Comparison of ENCODE assay signal across 11 cellular contexts in the genomic region with DNA sequence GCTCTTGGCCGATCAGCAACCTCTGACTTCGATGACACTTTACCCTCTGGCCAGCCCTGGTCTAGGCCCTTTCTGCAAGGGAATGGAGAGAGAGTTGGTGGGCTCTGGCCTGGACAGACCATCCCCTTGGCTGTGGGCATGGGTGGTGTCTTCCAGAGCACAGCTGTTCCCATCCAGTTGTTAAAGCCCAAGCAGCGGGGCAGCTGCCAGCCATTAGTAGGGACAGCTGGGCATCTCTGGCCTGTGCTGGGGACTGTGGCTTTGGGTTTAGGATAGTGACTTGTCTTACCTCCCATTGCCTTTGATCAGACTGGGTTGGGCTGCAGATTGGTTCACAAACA. TPM values are rescaled to one million over a fixed set of nuclear protein-coding genes. Genes with fewer than 3 reads are reported as not detected.
DNase-seq lines count a peak whose midpoint lies in the region; ATAC-seq, FAIRE-seq and TF ChIP-seq lines count a peak whose summit lies in the region.
"Had no signal": no experiment of that assay in that cellular context is flagged by ENCODE, and none has a peak within 500 bp of the region (broad histone marks: within the 10 kb centered on the region; RNA-seq: fewer than 3 reads in every experiment).

No MANE protein-coding gene starts in this region.

- peaks cover 74% of the 10 kb centered on the region for H3K4me1 Mint-ChIP-seq in activated T-cell treated with anti-CD3 and anti-CD28 coated beads, Interleukin-2, amount 50 U/mL, for 4 hours (ENCODE audit: low read depth)
- H3K4me1 Mint-ChIP-seq in activated CD4-positive, alpha-beta memory T cell treated with anti-CD3 and anti-CD28 coated beads for 36 hours (ENCODE audit: low read depth) = peaks cover 56% of the 10 kb centered on the region

- H3K27ac Mint-ChIP-seq in activated CD4-positive, alpha-beta memory T cell treated with anti-CD3 and anti-CD28 coated beads for 36 hours = peak overlapping the region; percentile 97

- CTCF ChIA-PET in activated CD4-positive, alpha-beta memory T cell treated with anti-CD3 and anti-CD28 coated beads for 36 hours (lab: Charles Lee) = interaction anchor here (3.0 kb wide), 1 partner anchor 21 kb away, joined by 15 read pairs; the partner anchor contains the start of gene AP5S1

- no peak overlapping the region for H3K4me3 ChIP-seq in kidney (ENCODE audit: low read length in 2 of 2)
- H3K4me3 ChIP-seq: left ventricle myocardium inferior, PC-9 had no signal

- H3K27ac ChIP-seq in kidney (ENCODE audit: low read depth in 2 of 2, low read length in 2 of 2) (no peak overlapping the region), substantia nigra (ENCODE audit: low read depth, low read length, poor library complexity, severe bottlenecking) (peak overlapping the region; percentile 64)
- H3K27ac ChIP-seq: left ventricle myocardium inferior, PC-9 had no signal

- H3K36me3 Mint-ChIP-seq in activated T-cell treated with anti-CD3 and anti-CD28 coated beads, Interleukin-2, amount 50 U/mL, for 4 hours (ENCODE audit: insufficient read depth) = peaks cover 24% of the 10 kb centered on the region
- H3K36me3 Mint-ChIP-seq in activated CD4-positive, alpha-beta memory T cell treated with anti-CD3 and anti-CD28 coated beads for 36 hours = peaks cover 60% of the 10 kb centered on the region

- intact Hi-C loops in activated CD4-positive, alpha-beta memory T cell treated with anti-CD3 and anti-CD28 coated beads for 36 hours (cut with micrococcal nuclease) = loop anchor here (5.0 kb wide), 2 partner anchors 88 to 108 kb away; partner anchors contain the start of gene PANK2
- intact Hi-C loops in kidney (cut with DNase I) = no loop called here

- no peaks in the 10 kb centered on the region for H3K9me3 ChIP-seq in kidney (ENCODE audit: control insufficient read depth in 1 of 2, low read length in 2 of 2)
- H3K9me3 ChIP-seq: left ventricle myocardium inferior had no signal

- peaks cover 0 to 8% of the 10 kb centered on the region in 2 donors for H3K36me3 ChIP-seq in kidney (ENCODE audit: control insufficient read depth in 1 of 2, insufficient read depth in 2 of 2, low read length in 2 of 2)

- H3K4me1 ChIP-seq in kidney (ENCODE audit: control insufficient read depth in 1 of 2, insufficient read depth in 1 of 2, low read depth in 1 of 2, low read length in 2 of 2) = peaks cover 0 to 16% of the 10 kb centered on the region in 2 donors

- no peak for ATAC-seq in activated T-cell treated with anti-CD3 and anti-CD28 coated beads, Interleukin-2, amount 50 U/mL, for 4 hours
- no peak for ATAC-seq in HG02840 (IDR thresholded peaks at IDR 0.05; ENCODE audit: low FRiP score, unreplicated experiment)

- POLR2A ChIA-PET in activated CD4-positive, alpha-beta memory T cell treated with anti-CD3 and anti-CD28 coated beads for 36 hours (lab: Charles Lee) = interaction anchor here (1.0 kb wide), 1 partner anchor 12 kb away, joined by 3 read pairs; no protein-coding TSS in a partner anchor

- H3K9ac ChIP-seq in kidney (ENCODE audit: low read length in 2 of 2) = no peak overlapping the region

- TF ChIP-seq CTCF in kidney (IDR thresholded peaks at IDR 0.05; ENCODE audit: borderline replicate concordance, extremely low read depth, insufficient read depth) (no peak), GM20000 (IDR thresholded peaks at IDR 0.05; ENCODE audit: extremely low read depth, missing control alignments) (no peak)

- H3K4me3 Mint-ChIP-seq in activated T-cell treated with anti-CD3 and anti-CD28 coated beads, Interleukin-2, amount 50 U/mL, for 4 hours = peak overlapping the region; percentile 90
- H3K4me3 Mint-ChIP-seq in activated CD4-positive, alpha-beta memory T cell treated with anti-CD3 and anti-CD28 coated beads for 36 hours = peak overlapping the region; percentile 95
- H3K4me3 Mint-ChIP-seq: CD14-positive monocyte had no signal

- DNase-seq in activated T-cell treated with anti-CD3 and anti-CD28 coated beads, Interleukin-2, amount 50 U/mL, for 4 hours = no peak
- no peak for DNase-seq in activated T-cell treated with anti-CD3 and anti-CD28 coated beads, Interleukin-2, amount 50 U/mL, for 1 hour
- DNase-seq in activated CD4-positive, alpha-beta memory T cell treated with anti-CD3 and anti-CD28 coated beads for 36 hours = no peak
- DNase-seq in kidney = peak; percentile 29
- DNase-seq in substantia nigra (lab: John Stamatoyannopoulos, UW) = peak in 1 of 49 donors; percentile 20
- DNase-seq in GM20000 (ENCODE audit: low spot score) = no peak
- DNase-seq in hypothalamus (lab: John Stamatoyannopoulos, UW) = no peak
- DNase-seq: left ventricle myocardium inferior, PC-9 had no signal

- no peak for FAIRE-seq in kidney (lab: Jason Lieb, UNC)

- no peaks in the 10 kb centered on the region for H3K27me3 Mint-ChIP-seq in activated T-cell treated with anti-CD3 and anti-CD28 coated beads, Interleukin-2, amount 50 U/mL, for 4 hours (ENCODE audit: low read depth)
- H3K27me3 Mint-ChIP-seq in activated CD4-positive, alpha-beta memory T cell treated with anti-CD3 and anti-CD28 coated beads for 36 hours = no peaks in the 10 kb centered on the region

- no peaks in the 10 kb centered on the region for H3K9me3 Mint-ChIP-seq in activated T-cell treated with anti-CD3 and anti-CD28 coated beads, Interleukin-2, amount 50 U/mL, for 4 hours
- no peaks in the 10 kb centered on the region for H3K9me3 Mint-ChIP-seq in activated CD4-positive, alpha-beta memory T cell treated with anti-CD3 and anti-CD28 coated beads for 36 hours
- H3K9me3 Mint-ChIP-seq: CD14-positive monocyte had no signal

RNA-seq across cellular contexts. Expression of gene CDC25B, which starts 2.8 kb away (rescaled TPM):
- 10 to 100 TPM; 32.8 to 40.8 (median 34.7) TPM for total RNA-seq in activated T-cell treated with anti-CD3 and anti-CD28 coated beads, Interleukin-2, amount 50 U/mL, for 4 hours
- 100 to 1,000 TPM; 120 to 128 TPM for total RNA-seq in activated CD4-positive, alpha-beta memory T cell treated with anti-CD3 and anti-CD28 coated beads for 36 hours
- total RNA-seq in kidney = 40.3 TPM
- polyA plus RNA-seq in kidney (ENCODE audit: insufficient read depth, low read depth, low replicate concordance) = 24.1 TPM

RNA-seq across cellular contexts. Expression of gene CENPB, which starts 12.3 kb away (rescaled TPM):
- 10 to 100 TPM; 77.9 to 91.4 (median 89.2) TPM for total RNA-seq in activated T-cell treated with anti-CD3 and anti-CD28 coated beads, Interleukin-2, amount 50 U/mL, for 4 hours
- total RNA-seq in activated CD4-positive, alpha-beta memory T cell treated with anti-CD3 and anti-CD28 coated beads for 36 hours = 10 to 100 TPM; 50.1 to 51.9 TPM
- 99.8 TPM for total RNA-seq in kidney
- 56.2 TPM for polyA plus RNA-seq in kidney (ENCODE audit: insufficient read depth, low read depth, low replicate concordance)

RNA-seq across cellular contexts. Expression of gene SPEF1, which starts 17.6 kb away (rescaled TPM):
- under 1 TPM in 1 of 3 donors, not detected in 2; 0.18 TPM for total RNA-seq in activated T-cell treated with anti-CD3 and anti-CD28 coated beads, Interleukin-2, amount 50 U/mL, for 4 hours
- total RNA-seq in activated CD4-positive, alpha-beta memory T cell treated with anti-CD3 and anti-CD28 coated beads for 36 hours = under 1 TPM in 1 of 2 experiments, not detected in 1; 0.17 TPM
- total RNA-seq in kidney = 3.4 TPM
- polyA plus RNA-seq in kidney (ENCODE audit: insufficient read depth, low read depth, low replicate concordance) = 3.8 TPM
- polyA plus RNA-seq: CD14-positive monocyte had no signal

RNA-seq across cellular contexts. Expression of gene AP5S1, which starts 21.5 kb away (rescaled TPM):
- total RNA-seq in activated T-cell treated with anti-CD3 and anti-CD28 coated beads, Interleukin-2, amount 50 U/mL, for 4 hours = 10 to 100 TPM; 14.2 to 17.3 (median 14.7) TPM
- 1 to 10 TPM; 9.1 to 10.0 TPM for total RNA-seq in activated CD4-positive, alpha-beta memory T cell treated with anti-CD3 and anti-CD28 coated beads for 36 hours
- total RNA-seq in kidney = 19.5 TPM
- polyA plus RNA-seq in kidney (ENCODE audit: insufficient read depth, low read depth, low replicate concordance) = 16.0 TPM

RNA-seq across cellular contexts. Expression of gene ADISSP, which starts 31.3 kb away (rescaled TPM):
- total RNA-seq in activated T-cell treated with anti-CD3 and anti-CD28 coated beads, Interleukin-2, amount 50 U/mL, for 4 hours = 100 to 1,000 TPM in 1 of 3 donors, 10 to 100 TPM in 2; 63.3 to 102 (median 84.2) TPM
- 10 to 100 TPM; 50.6 to 51.4 TPM for total RNA-seq in activated CD4-positive, alpha-beta memory T cell treated with anti-CD3 and anti-CD28 coated beads for 36 hours
- 26.3 TPM for total RNA-seq in kidney
- 31.8 TPM for polyA plus RNA-seq in kidney (ENCODE audit: insufficient read depth, low read depth, low replicate concordance)
